In genomic region chr2:180933332-180933731, GRCh38 we compare ENCODE assay signal across 27 cellular contexts. TPM values are rescaled to one million over a fixed set of nuclear protein-coding genes. Genes with fewer than 3 reads are reported as not detected.
A peak's percentile ranks its signal among the peaks of the same experiment; 100 is the strongest.
DNase-seq lines count a peak whose midpoint lies in the region; ATAC-seq, FAIRE-seq and TF ChIP-seq lines count a peak whose summit lies in the region.
"Had no signal": no experiment of that assay in that cellular context is flagged by ENCODE, and none has a peak within 500 bp of the region (broad histone marks: within the 10 kb centered on the region; RNA-seq: fewer than 3 reads in every experiment).

No MANE protein-coding gene starts in this region.

- DNase-seq in GM12891 (ENCODE audit: insufficient read length, low spot score) (no peak), NCI-H510A treated with DMSO at 0.1 percent for 48 hours (lab: John Stamatoyannopoulos, UW) (no peak), glomerular visceral epithelial cell (ENCODE audit: extremely low spot score) (no peak)
- no peak for DNase-seq in stimulated activated CD4-positive, alpha-beta T cell treated with anti-CD3 and anti-CD28 coated beads, Interleukin-4, amount 100 ng/mL, for 4 hours
- DNase-seq: 8988T; activated CD4-positive, alpha-beta T cell treated with anti-CD3 and anti-CD28 coated beads for 4 hours; activated CD8-positive, alpha-beta T cell treated with anti-CD3 and anti-CD28 coated beads, Interleukin-2, amount 10 ng/mL, durations not matched to agents 7 days and 5 days; amniotic stem cell; Calu3; foreskin melanocyte; GM23248; kidney; left ventricle myocardium superior; mesendoderm; NCI-H146; NCI-H226; NCI-H774; SIG-M5; small intestine; stimulated activated naive CD4-positive, alpha-beta T cell treated with Interleukin-2 at 50 U/mL for 16 hours; T-helper 9 cell; upper lobe of right lung; WERI-Rb-1 had no signal

- ATAC-seq in GM18909 (IDR thresholded peaks at IDR 0.05; ENCODE audit: poor library complexity, unreplicated experiment) = peak; percentile 69
- ATAC-seq in GM21825 (IDR thresholded peaks at IDR 0.05; ENCODE audit: unreplicated experiment) = peak; percentile 47
- ATAC-seq in HG03354 (IDR thresholded peaks at IDR 0.05; ENCODE audit: poor library complexity, severe bottlenecking, unreplicated experiment) = peak; percentile 77
- ATAC-seq in HG03565 (IDR thresholded peaks at IDR 0.05; ENCODE audit: unreplicated experiment) = no peak
- ATAC-seq: activated CD8-positive, alpha-beta T cell treated with anti-CD3 and anti-CD28 coated beads, Interleukin-2, amount 10 ng/mL, durations not matched to agents 7 days and 5 days; left ventricle myocardium superior; upper lobe of right lung had no signal

- TF ChIP-seq POLR2A in GM12891 (IDR thresholded peaks at IDR 0.05; ENCODE audit: low read depth, low read length) = no peak

- FAIRE-seq in GM12891 (lab: Jason Lieb, UNC) = no peak
- FAIRE-seq: kidney, small intestine had no signal

TF ChIP-seq in GM12891, 5 proteins besides CTCF, POLR2A, EP300 and RAD21:
- peak; percentile 70 for TF ChIP-seq SPI1 (IDR thresholded peaks at IDR 0.05; ENCODE audit: low read depth, low read length)
- no peak for TF ChIP-seq POU2F2 (IDR thresholded peaks at IDR 0.05; ENCODE audit: low read depth, low read length)
TF ChIP-seq in GM12891: peak in this region for 1.

RNA-seq across cellular contexts. Expression of gene UBE2E3, which starts 47.1 kb away (rescaled TPM):
- polyA plus RNA-seq in GM12891 (2012; ENCODE audit: low read depth, missing spikeins) = 31.4 TPM
